11 cellular contexts compared by ENCODE assay signal in genomic region chr11:126628790-126629621, GRCh38.
A peak's percentile ranks its signal among the peaks of the same experiment; 100 is the strongest.
DNase-seq lines count a peak whose midpoint lies in the region; ATAC-seq, FAIRE-seq and TF ChIP-seq lines count a peak whose summit lies in the region.
"Had no signal": no experiment of that assay in that cellular context is flagged by ENCODE, and none has a peak within 500 bp of the region (broad histone marks: within the 10 kb centered on the region; RNA-seq: fewer than 3 reads in every experiment).

No MANE protein-coding gene starts in this region.

- H3K4ac ChIP-seq in mesenchymal stem cell (ENCODE audit: low read depth in 1 of 2, low read length in 2 of 2), result no peak overlapping the region

- H3K9me3 Mint-ChIP-seq in brain (no peaks in the 10 kb centered on the region), T-cell (no peaks in the 10 kb centered on the region)
- H3K9me3 Mint-ChIP-seq: central memory CD8-positive, alpha-beta T cell had no signal

- no peak overlapping the region for H4K91ac ChIP-seq in mesenchymal stem cell (ENCODE audit: low read length)

- FAIRE-seq in RCC 7860 (lab: Jason Lieb, UNC), result no peak

- H3K18ac ChIP-seq in mesenchymal stem cell (ENCODE audit: low read depth in 1 of 2, low read length in 2 of 2), result no peak overlapping the region

- H3K79me2 ChIP-seq in smooth muscle cell (ENCODE audit: low read depth), result no peaks in the 10 kb centered on the region

- TF ChIP-seq CTCF in BE2C (IDR thresholded peaks at IDR 0.05; ENCODE audit: low read depth, low read length), result no peak
- TF ChIP-seq CTCF in brain (conservative IDR thresholded peaks at IDR 0.05), result no peak
- TF ChIP-seq CTCF in smooth muscle cell (IDR thresholded peaks at IDR 0.05; ENCODE audit: borderline replicate concordance, insufficient read depth, poor library complexity, severe bottlenecking), result no peak

- no peak overlapping the region for H4K8ac ChIP-seq in mesenchymal stem cell (ENCODE audit: low read length)

- CTCF ChIA-PET in T-cell (lab: Charles Lee), result no interaction called here

- H2BK12ac ChIP-seq in mesenchymal stem cell (ENCODE audit: low read length in 2 of 2), result no peak overlapping the region

- H2AFZ ChIP-seq in smooth muscle cell (ENCODE audit: low read depth), result no peak overlapping the region
- no peak overlapping the region for H2AFZ ChIP-seq in mesenchymal stem cell (ENCODE audit: low read depth, low read length)

- no peaks in the 10 kb centered on the region for H3K36me3 Mint-ChIP-seq in brain
- no peaks in the 10 kb centered on the region for H3K36me3 Mint-ChIP-seq in T-cell

- H3K27ac Mint-ChIP-seq in brain (peak overlapping the region in 4 of 5 experiments; percentile 4 to 87 (median 65)), T-cell (no peak overlapping the region)

- H3K23ac ChIP-seq in mesenchymal stem cell (ENCODE audit: low read length in 2 of 2), result no peak overlapping the region

- DNase-seq in BE2C, result peak; percentile 19
- DNase-seq in NCI-H1694 treated with DMSO at 0.1 percent for 48 hours (lab: John Stamatoyannopoulos, UW), result peak; percentile 71
- peak; percentile 29 for DNase-seq in mucosa of gallbladder (ENCODE audit: low spot score)
- DNase-seq in smooth muscle cell (lab: John Stamatoyannopoulos, UW; ENCODE audit: unreplicated experiment), result no peak
- no peak for DNase-seq in RCC 7860 (ENCODE audit: low spot score)
- no peak for DNase-seq in mesenchymal stem cell
- no peak for DNase-seq in T-cell
- DNase-seq: stimulated activated naive CD4-positive, alpha-beta T cell treated with Interleukin-2 at 50 U/mL for 16 hours had no signal

- peaks cover 3% of the 10 kb centered on the region for H3K27me3 Mint-ChIP-seq in brain
- peaks cover 2 to 9% of the 10 kb centered on the region in 2 donors for H3K27me3 Mint-ChIP-seq in T-cell

- H2AK5ac ChIP-seq in mesenchymal stem cell (ENCODE audit: low read length, severe bottlenecking), result no peak overlapping the region

- H3K4me3 Mint-ChIP-seq in brain (no peak overlapping the region), T-cell (no peak overlapping the region)
- H3K4me3 Mint-ChIP-seq: central memory CD8-positive, alpha-beta T cell had no signal

- no peaks in the 10 kb centered on the region for H3K9me3 ChIP-seq in BE2C
- H3K9me3 ChIP-seq in smooth muscle cell (replicated peaks; ENCODE audit: low read depth), result no peaks in the 10 kb centered on the region
- no peaks in the 10 kb centered on the region for H3K9me3 ChIP-seq in mesenchymal stem cell (ENCODE audit: control insufficient read depth, low read length)

- 74% methylated on average over 13 of the region's 13 CpGs for WGBS in smooth muscle cell (ENCODE audit: low lambda C conversion rate)
- WGBS in mesenchymal stem cell, result 69% methylated on average over 12 of the region's 13 CpGs

- H4K20me1 ChIP-seq in smooth muscle cell (ENCODE audit: low read depth), result no peaks in the 10 kb centered on the region

- H3K36me3 ChIP-seq in BE2C, result no peaks in the 10 kb centered on the region
- H3K36me3 ChIP-seq in smooth muscle cell (ENCODE audit: low read depth), result no peaks in the 10 kb centered on the region
- H3K36me3 ChIP-seq in mesenchymal stem cell (ENCODE audit: control insufficient read depth in 1 of 2, insufficient read depth in 2 of 2, low read depth in 1 of 2, low read length in 2 of 2), result no peaks in the 10 kb centered on the region

- H2BK15ac ChIP-seq in mesenchymal stem cell (ENCODE audit: low read depth, poor library complexity, severe bottlenecking), result no peak overlapping the region

- POLR2A ChIA-PET in T-cell (lab: Charles Lee), result no interaction called here

- no peak overlapping the region for H3K14ac ChIP-seq in mesenchymal stem cell (ENCODE audit: low read length in 2 of 2)

- no peak overlapping the region for H3K9ac ChIP-seq in smooth muscle cell (ENCODE audit: low read depth)
- no peak overlapping the region for H3K9ac ChIP-seq in mesenchymal stem cell (ENCODE audit: low read length)
- H3K9ac ChIP-seq: KMS-11 had no signal

- no peaks in the 10 kb centered on the region for H3K4me1 ChIP-seq in BE2C
- no peaks in the 10 kb centered on the region for H3K4me1 ChIP-seq in smooth muscle cell (ENCODE audit: low read depth)
- no peaks in the 10 kb centered on the region for H3K4me1 ChIP-seq in mesenchymal stem cell (ENCODE audit: control insufficient read depth, insufficient read depth, low read depth, low read length)

- peaks cover 1% of the 10 kb centered on the region for H3K79me1 ChIP-seq in mesenchymal stem cell (replicated peaks; ENCODE audit: low read length, poor library complexity, severe bottlenecking)

- H3K4me1 Mint-ChIP-seq in brain (peaks cover 83% of the 10 kb centered on the region), T-cell (no peaks in the 10 kb centered on the region)
- H3K4me1 Mint-ChIP-seq: central memory CD8-positive, alpha-beta T cell had no signal

- no peak for ATAC-seq in T-cell (replicated peaks in 1 of 4)

- no peaks in the 10 kb centered on the region for H3F3A ChIP-seq in smooth muscle cell (ENCODE audit: low read depth)

- no peak overlapping the region for H2BK120ac ChIP-seq in mesenchymal stem cell (ENCODE audit: low read depth, low read length)

- H3K4me3 ChIP-seq in BE2C (ENCODE audit: low read depth, low read length), result no peak overlapping the region
- H3K4me3 ChIP-seq in smooth muscle cell, result no peak overlapping the region
- H3K4me3 ChIP-seq in mesenchymal stem cell (ENCODE audit: insufficient read depth in 1 of 2, low read depth in 1 of 2, low read length in 2 of 2), result no peak overlapping the region

- no peaks in the 10 kb centered on the region; the same call in 1 of the 2 replicates for H3K27me3 ChIP-seq in BE2C
- H3K27me3 ChIP-seq in smooth muscle cell (ENCODE audit: low read depth), result peaks cover 12% of the 10 kb centered on the region
- peaks cover 0 to 2% of the 10 kb centered on the region in 2 experiments for H3K27me3 ChIP-seq in mesenchymal stem cell (ENCODE audit: control insufficient read depth in 1 of 2, insufficient read depth in 1 of 2, low read length in 2 of 2)

- H3K27ac ChIP-seq in smooth muscle cell (ENCODE audit: low read depth), result no peak overlapping the region
- no peak overlapping the region for H3K27ac ChIP-seq in mesenchymal stem cell (ENCODE audit: low read length, poor library complexity, severe bottlenecking)
- H3K27ac ChIP-seq: KMS-11 had no signal

- no peak overlapping the region for H2BK5ac ChIP-seq in mesenchymal stem cell (ENCODE audit: low read depth, low read length, poor library complexity, severe bottlenecking)

- H3K4me2 ChIP-seq in smooth muscle cell (no peak overlapping the region), mesenchymal stem cell (ENCODE audit: low read length, poor library complexity, severe bottlenecking) (no peak overlapping the region)
- H3K4me2 ChIP-seq: KMS-11 had no signal

Comparison
In these comparisons a context has a peak if more than half of its experiments do, and no peak if none do; other contexts are left out.
1. DNase-seq: peak in BE2C (single experiment), NCI-H1694 treated with DMSO at 0.1 percent for 48 hours (single experiment) and mucosa of gallbladder (single experiment); none in smooth muscle cell (single experiment), RCC 7860 (single experiment), mesenchymal stem cell (single experiment) and T-cell (0 of 34).
2. H3K27ac Mint-ChIP-seq: peak in brain (4 of 5); none in T-cell (0 of 2).